In the genomic region with DNA sequence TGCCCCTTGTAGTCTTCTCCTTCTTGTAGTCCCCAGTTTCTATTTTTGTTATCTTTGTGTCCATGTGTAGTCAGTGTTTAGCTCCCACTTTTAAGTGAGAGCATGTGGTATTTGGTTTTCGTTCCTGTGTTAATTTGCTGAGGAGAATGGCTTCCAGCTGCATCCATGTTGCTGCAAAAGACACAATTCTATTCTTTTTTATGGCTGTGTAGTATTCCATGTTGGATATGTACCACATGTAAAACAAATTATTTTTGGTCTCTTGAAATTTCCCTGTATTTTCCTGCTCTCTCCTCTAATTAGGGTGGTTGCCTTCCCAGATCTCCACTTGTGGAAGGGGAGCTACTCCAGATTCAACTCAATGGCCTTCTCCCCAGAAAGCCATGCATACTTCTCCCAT, we compare ENCODE assay signal across 2 cellular contexts.
TF ChIP-seq lines count a peak whose summit lies in the region.

No MANE protein-coding gene starts in this region.

TF ChIP-seq in IMR-90, 13 proteins besides CTCF, POLR2A, EP300 and RAD21:
- no peak for TF ChIP-seq RFX5 (IDR thresholded peaks at IDR 0.05; ENCODE audit: low read depth, low read length)
- no peak for TF ChIP-seq RCOR1 (IDR thresholded peaks at IDR 0.05; ENCODE audit: insufficient replicate concordance, low read length)
- TF ChIP-seq USF2 (IDR thresholded peaks at IDR 0.05; ENCODE audit: low read depth, low read length) = no peak
- TF ChIP-seq NFE2L2 (IDR thresholded peaks at IDR 0.05; ENCODE audit: low read depth, low read length) = no peak

TF ChIP-seq in H1, 55 proteins besides CTCF, POLR2A, EP300 and RAD21:
- no peak for TF ChIP-seq POU5F1 (IDR thresholded peaks at IDR 0.05; ENCODE audit: low read depth, low read length)
- TF ChIP-seq BACH1 (IDR thresholded peaks at IDR 0.05; ENCODE audit: low read length) = no peak
